Comparison of ENCODE assay signal across 18 cellular contexts in genomic region chr10:17088118-17088806, GRCh38. TPM values are rescaled to one million over a fixed set of nuclear protein-coding genes. Genes with fewer than 3 reads are reported as not detected.
DNase-seq lines count a peak whose midpoint lies in the region; ATAC-seq and TF ChIP-seq lines count a peak whose summit lies in the region.
"Had no signal": no experiment of that assay in that cellular context is flagged by ENCODE, and none has a peak within 500 bp of the region (broad histone marks: within the 10 kb centered on the region; RNA-seq: fewer than 3 reads in every experiment).

No MANE protein-coding gene starts in this region.

- DNase-seq in AG08395 (ENCODE audit: low spot score) (peak; percentile 42), LHCN-M2 (ENCODE audit: low read depth) (peak; percentile 65), astrocyte of the spinal cord (ENCODE audit: low read depth, low spot score) (peak; percentile 54), iris pigment epithelial cell (ENCODE audit: low read depth) (peak; percentile 92), NOMO-1 treated with DMSO at 0.1 percent for 48 hours (lab: John Stamatoyannopoulos, UW; ENCODE audit: unreplicated experiment) (no peak), natural killer cell (no peak), WTC11 (ENCODE audit: low spot score) (no peak)
- DNase-seq: activated CD4-positive, alpha-beta T cell treated with anti-CD3 and anti-CD28 coated beads for 1 hour; activated CD8-positive, alpha-beta memory T cell treated with anti-CD3 and anti-CD28 coated beads, Interleukin-2, amount 50 U/mL, for 4 hours; Calu3; cerebellar nuclear complex; heart right ventricle; left lung; NCI-H1930; T-helper 17 cell had no signal

- H3K4me1 Mint-ChIP-seq in natural killer cell = peaks cover 0 to 9% of the 10 kb centered on the region in 2 donors
- peaks cover 9% of the 10 kb centered on the region for H3K4me1 Mint-ChIP-seq in WTC11
- H3K4me1 Mint-ChIP-seq: T-helper 17 cell had no signal

- H3K36me3 Mint-ChIP-seq in natural killer cell = no peaks in the 10 kb centered on the region
- no peaks in the 10 kb centered on the region for H3K36me3 Mint-ChIP-seq in WTC11

- ATAC-seq in HG03432 (IDR thresholded peaks at IDR 0.05; ENCODE audit: unreplicated experiment) (no peak), natural killer cell (no peak), WTC11 (no peak)
- ATAC-seq: activated naive CD4-positive, alpha-beta T cell treated with anti-CD3 and anti-CD28 coated beads, Interleukin-2, amount 50 U/mL, for 72 hours; heart right ventricle; left lung; T-helper 17 cell had no signal

- H3K27me3 Mint-ChIP-seq in natural killer cell (ENCODE audit: low read depth in 2 of 2) (no peaks in the 10 kb centered on the region), WTC11 (ENCODE audit: low read depth) (no peaks in the 10 kb centered on the region)
- H3K27me3 Mint-ChIP-seq: T-helper 17 cell had no signal

- in situ Hi-C loops in astrocyte of the spinal cord (cut with HindIII; ENCODE audit: low sequenced_read_pairs) = no loop called here

- H3K27ac Mint-ChIP-seq in natural killer cell (no peak overlapping the region), WTC11 (no peak overlapping the region)
- H3K27ac Mint-ChIP-seq: activated naive CD4-positive, alpha-beta T cell treated with anti-CD3 and anti-CD28 coated beads, Interleukin-2, amount 50 U/mL, for 72 hours; T-helper 17 cell had no signal

- CTCF ChIA-PET in WTC11 (lab: Charles Lee) = no interaction called here

- intact Hi-C loops in natural killer cell (cut with micrococcal nuclease) = no loop called here

- H3K4me3 ChIP-seq in astrocyte of the spinal cord (ENCODE audit: low read depth, low read length) = no peak overlapping the region
- H3K4me3 ChIP-seq: heart right ventricle, left lung, prostate gland had no signal

- no peaks in the 10 kb centered on the region for H3K9me3 Mint-ChIP-seq in natural killer cell
- peaks cover 6% of the 10 kb centered on the region; the same call in 1 of the 2 replicates for H3K9me3 Mint-ChIP-seq in WTC11

- H3K4me3 Mint-ChIP-seq in natural killer cell = no peak overlapping the region
- no peak overlapping the region for H3K4me3 Mint-ChIP-seq in WTC11
- H3K4me3 Mint-ChIP-seq: T-helper 17 cell had no signal

- POLR2A ChIA-PET in WTC11 (lab: Charles Lee) = no interaction called here

- no peak for TF ChIP-seq CTCF in astrocyte of the spinal cord (IDR thresholded peaks at IDR 0.05; ENCODE audit: low read depth, low read length)
- no peak for TF ChIP-seq CTCF in natural killer cell (IDR thresholded peaks at IDR 0.05)
- TF ChIP-seq CTCF in WTC11 (IDR thresholded peaks at IDR 0.05) = no peak

TF ChIP-seq in WTC11, 78 proteins besides CTCF, POLR2A, EP300 and RAD21 (continues in another document):
- TF ChIP-seq, protein P1, sequence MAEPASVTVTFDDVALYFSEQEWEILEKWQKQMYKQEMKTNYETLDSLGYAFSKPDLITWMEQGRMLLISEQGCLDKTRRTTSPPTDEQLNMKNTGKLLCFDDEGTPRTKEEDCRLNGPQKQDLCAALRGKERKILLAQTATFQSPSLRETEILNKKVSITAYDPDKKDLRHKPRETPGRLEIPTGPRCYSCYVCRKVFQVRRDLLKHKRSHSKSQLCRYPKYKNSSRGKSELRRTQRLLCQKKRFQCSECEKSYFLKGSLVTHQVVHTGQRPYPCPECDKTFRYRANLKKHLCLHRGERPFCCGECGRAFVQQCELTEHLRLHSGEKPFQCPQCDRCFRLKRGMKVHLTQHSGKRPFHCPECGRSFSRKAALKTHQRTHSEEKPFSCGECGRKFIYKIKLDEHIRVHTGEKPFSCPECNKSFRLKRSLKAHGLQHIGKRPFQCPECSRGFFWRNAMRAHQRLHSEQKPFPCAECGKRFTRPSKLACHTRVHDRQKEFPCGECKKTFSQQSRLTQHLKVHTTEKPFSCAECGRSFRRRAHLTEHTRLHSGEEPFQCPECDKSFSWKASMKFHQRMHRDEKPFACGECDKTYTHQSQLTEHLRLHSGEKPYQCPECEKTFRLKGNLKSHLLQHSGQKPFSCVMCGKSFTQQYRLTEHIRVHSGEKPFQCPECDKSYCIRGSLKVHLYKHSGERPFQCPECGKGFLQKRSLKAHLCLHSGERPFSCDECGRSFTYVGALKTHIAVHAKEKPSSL (CRISPR knock-in tag; conservative IDR thresholded peaks at IDR 0.05) = no peak
- TF ChIP-seq TEAD4 (CRISPR knock-in tag; IDR thresholded peaks at IDR 0.05) (no peak), ATF6 (CRISPR knock-in tag; IDR thresholded peaks at IDR 0.05) (no peak), IRF2 (CRISPR knock-in tag; IDR thresholded peaks at IDR 0.05; ENCODE audit: borderline replicate concordance, low read depth) (no peak), ZNF281 (CRISPR knock-in tag; IDR thresholded peaks at IDR 0.05) (no peak), ZNF416 (CRISPR knock-in tag; IDR thresholded peaks at IDR 0.05) (no peak), CREB1 (CRISPR knock-in tag; IDR thresholded peaks at IDR 0.05) (no peak), MYBL2 (CRISPR knock-in tag; IDR thresholded peaks at IDR 0.05) (no peak), E2F4 (CRISPR knock-in tag; IDR thresholded peaks at IDR 0.05; ENCODE audit: borderline replicate concordance, low read depth) (no peak), TP53 (CRISPR knock-in tag; IDR thresholded peaks at IDR 0.05) (no peak), STAT6 (CRISPR knock-in tag; conservative IDR thresholded peaks at IDR 0.05; ENCODE audit: low read depth) (no peak), NFE2L1 (CRISPR knock-in tag; IDR thresholded peaks at IDR 0.05) (no peak)

RNA-seq across cellular contexts. Expression of gene CUBN, which starts 41.3 kb away (rescaled TPM):
- total RNA-seq in LHCN-M2 (2014; rRNA removed) (0.32 and 0.69 TPM in 2 replicates), natural killer cell (1 to 10 TPM; 4.7 to 5.6 (median 5.1) TPM), WTC11 (2021) (0.18 to 0.46 TPM (median 0.27 TPM) in 3 replicates)
- 0.06 TPM for polyA plus RNA-seq in LHCN-M2 (2012)

Comparison
In these comparisons a context has a peak if more than half of its experiments do, and no peak if none do; other contexts are left out.
1. DNase-seq: peak in AG08395 (single experiment), LHCN-M2 (single experiment), astrocyte of the spinal cord (single experiment) and iris pigment epithelial cell (single experiment); none in NOMO-1 treated with DMSO at 0.1 percent for 48 hours (single experiment), natural killer cell (single experiment) and WTC11 (single experiment).